26 cellular contexts compared by ENCODE assay signal in genomic region chr18:51479736-51480135, GRCh38.
DNase-seq lines count a peak whose midpoint lies in the region; ATAC-seq, FAIRE-seq and TF ChIP-seq lines count a peak whose summit lies in the region.
"Had no signal": no experiment of that assay in that cellular context is flagged by ENCODE, and none has a peak within 500 bp of the region (broad histone marks: within the 10 kb centered on the region; RNA-seq: fewer than 3 reads in every experiment).

No MANE protein-coding gene starts in this region.

- H3K27me3 ChIP-seq in heart right ventricle, result peaks cover 0 to 3% (median 0%) of the 10 kb centered on the region in 7 donors
- no peaks in the 10 kb centered on the region for H3K27me3 ChIP-seq in K562 (ENCODE audit: control insufficient read depth in 2 of 2, insufficient read depth in 2 of 2, low read length in 2 of 2)
- no peaks in the 10 kb centered on the region for H3K27me3 ChIP-seq in neural cell (ENCODE audit: insufficient read depth, low read depth, low read length)
- H3K27me3 ChIP-seq: BE2C, BLaER1 had no signal

- no TSS peak for BruUV-seq in K562 (replicated peaks; lab: Mats Ljungman, UMichigan)

- no peak for TF ChIP-seq POLR2A in K562 (conservative IDR thresholded peaks at IDR 0.05)

- H3K79me2 ChIP-seq in K562 (ENCODE audit: control insufficient read depth, insufficient read depth, low read length) (no peaks in the 10 kb centered on the region), neural cell (replicated peaks; ENCODE audit: insufficient read depth, low read length) (no peaks in the 10 kb centered on the region)

- FAIRE-seq in K562 (lab: Jason Lieb, UNC), result no peak
- FAIRE-seq: A204.1, GM12878, GM12892, GM19239 had no signal

- WGBS in heart right ventricle, 2 donors, result 76 to 83% methylated on average over 6 of the region's 6 CpGs
- 7% methylated on average over 6 of the region's 6 CpGs for WGBS in K562 (ENCODE audit: insufficient coverage, low coverage, missing lambda C conversion rate)

- peaks cover 0 to 17% (median 0%) of the 10 kb centered on the region in 9 donors for H3K4me1 ChIP-seq in heart right ventricle
- H3K4me1 ChIP-seq in K562 (replicated peaks in 1 of 2; ENCODE audit: control insufficient read depth in 2 of 2, insufficient read depth in 2 of 2, low read length in 2 of 2), result no peaks in the 10 kb centered on the region
- H3K4me1 ChIP-seq: BE2C, BLaER1 had no signal

- in situ Hi-C loops in K562 (cut with MboI), result no loop called here

- CTCF ChIA-PET in K562 (lab: Yijun Ruan, JAX; ENCODE audit: low intra/inter-chr PET ratio), result no interaction called here

- H3K36me3 ChIP-seq in heart right ventricle (no peaks in the 10 kb centered on the region), K562 (ENCODE audit: control insufficient read depth, insufficient read depth, low read length) (no peaks in the 10 kb centered on the region), neural cell (ENCODE audit: insufficient read depth, low read length) (no peaks in the 10 kb centered on the region)
- H3K36me3 ChIP-seq: BE2C, BLaER1 had no signal

- POLR2A ChIA-PET in K562 (lab: Yijun Ruan, JAX), result no interaction called here

- intact Hi-C loops in heart right ventricle (cut with DNase I), result loop anchor here in 1 of 10 donors (10.0 kb wide), 1 partner anchor 65 kb away; no protein-coding TSS in a partner anchor
- intact Hi-C loops in left cardiac atrium (cut with DNase I), result no loop called here
- intact Hi-C loops in K562 (cut with micrococcal nuclease), result no loop called here

- H3K27ac ChIP-seq in heart right ventricle (peak overlapping the region in 6 of 10 donors; percentile 46 to 81 (median 74)), K562 (ENCODE audit: extremely low read depth, low read depth, low read length) (no peak overlapping the region), caudate nucleus (ENCODE audit: low read depth, low read length) (peak overlapping the region; percentile 72), neural cell (ENCODE audit: low read length) (peak overlapping the region; percentile 81)
- H3K27ac ChIP-seq: BLaER1 had no signal

- ATAC-seq in heart right ventricle (no peak), left cardiac atrium (no peak), K562 (0 out of 3 replicates have a peak, but pooled peaks have one; percentile 37)
- ATAC-seq: GM12878 had no signal

- H3K4me3 ChIP-seq in heart right ventricle (no peak overlapping the region), K562 (no peak overlapping the region), neural cell (ENCODE audit: low read length) (no peak overlapping the region)
- H3K4me3 ChIP-seq: BLaER1, GM12878 had no signal

- TF ChIP-seq RAD21 in K562 (CRISPR knock-in tag; conservative IDR thresholded peaks at IDR 0.05 in 1 of 2, IDR thresholded peaks at IDR 0.05 in 1 of 2) (no peak), neural cell (conservative IDR thresholded peaks at IDR 0.05) (no peak)

- H3K9me3 ChIP-seq in heart right ventricle, result no peaks in the 10 kb centered on the region
- H3K9me3 ChIP-seq in K562 (replicated peaks; ENCODE audit: control insufficient read depth, insufficient read depth, low read depth, low read length), result no peaks in the 10 kb centered on the region
- H3K9me3 ChIP-seq in neural cell (ENCODE audit: low read length), result no peaks in the 10 kb centered on the region
- H3K9me3 ChIP-seq: BE2C, BLaER1 had no signal

- no peaks in the 10 kb centered on the region for H4K20me1 ChIP-seq in K562 (replicated peaks; ENCODE audit: control insufficient read depth, insufficient read depth, low read length)
- no peaks in the 10 kb centered on the region for H4K20me1 ChIP-seq in neural cell (ENCODE audit: insufficient read depth)
- H4K20me1 ChIP-seq: BLaER1 had no signal

- TF ChIP-seq CTCF in heart right ventricle (IDR thresholded peaks at IDR 0.05) (no peak), K562 (IDR thresholded peaks at IDR 0.05 in 2 of 3, conservative IDR thresholded peaks at IDR 0.05 in 1 of 3; ENCODE audit: insufficient read depth in 2 of 3, low read depth in 1 of 3, low read length in 3 of 3) (no peak), neural cell (IDR thresholded peaks at IDR 0.05; ENCODE audit: poor library complexity, severe bottlenecking) (no peak)

- no peaks in the 10 kb centered on the region for H3K9me1 ChIP-seq in K562 (ENCODE audit: control insufficient read depth, insufficient read depth, low read length)

- no peak overlapping the region for H3K9ac ChIP-seq in K562 (ENCODE audit: insufficient read depth in 1 of 2, low read depth in 2 of 2, low read length in 2 of 2)
- H3K9ac ChIP-seq in neural cell (ENCODE audit: low read length), result no peak overlapping the region
- H3K9ac ChIP-seq: BLaER1 had no signal

- DNase-seq in heart right ventricle (no peak), left cardiac atrium (no peak), K562 (ENCODE audit: extremely low read depth in 1 of 4, low spot score in 3 of 4) (peak in 1 of 4 experiments; percentile 2), caudate nucleus (lab: John Stamatoyannopoulos, UW) (no peak), NCI-H1417 treated with DMSO at 0.1 percent for 48 hours (lab: John Stamatoyannopoulos, UW) (no peak)
- no peak for DNase-seq in activated naive CD4-positive, alpha-beta T cell (lab: John Stamatoyannopoulos, UW)
- DNase-seq: 8988T; ACHN; BE2C; CD4-positive, alpha-beta memory T cell; CD4-positive, CD25-positive, alpha-beta regulatory T cell; CD8-positive, alpha-beta memory T cell; COR-L47; DMS 273 treated with DMSO at 0.1 percent for 48 hours; DMS153; DMS53; DMS79; DND-41; EL; GDM1 had no signal

- no peaks in the 10 kb centered on the region for H3F3A ChIP-seq in neural cell (ENCODE audit: insufficient read depth, low read length, poor library complexity, severe bottlenecking)

- no peak overlapping the region for H2AFZ ChIP-seq in K562 (ENCODE audit: low read depth, low read length)
- no peak overlapping the region for H2AFZ ChIP-seq in neural cell (ENCODE audit: low read depth, low read length)

- H3K9me2 ChIP-seq in neural cell (ENCODE audit: insufficient read depth, low read length), result no peaks in the 10 kb centered on the region

- no peak for TF ChIP-seq EP300 in K562 (IDR thresholded peaks at IDR 0.05; ENCODE audit: low read length)
- no peak for TF ChIP-seq EP300 in neural cell (conservative IDR thresholded peaks at IDR 0.05; ENCODE audit: poor library complexity, severe bottlenecking)

- no peak overlapping the region for H3K4me2 ChIP-seq in K562 (ENCODE audit: insufficient read depth, low read length)
- H3K4me2 ChIP-seq in neural cell (ENCODE audit: low read length), result peak overlapping the region; percentile 46
- H3K4me2 ChIP-seq: BLaER1 had no signal

TF ChIP-seq in K562, 482 proteins besides CTCF, POLR2A, EP300 and RAD21 (continues in another document):
- TF ChIP-seq NCOR1 (IDR thresholded peaks at IDR 0.05), result no peak
- TF ChIP-seq ILK (tag; IDR thresholded peaks at IDR 0.05; ENCODE audit: borderline replicate concordance, low read depth), result no peak
- TF ChIP-seq BCL6 (CRISPR knock-in tag; IDR thresholded peaks at IDR 0.05), result no peak
- no peak for TF ChIP-seq DDX20 (tag; IDR thresholded peaks at IDR 0.05; ENCODE audit: low read depth)
- TF ChIP-seq KAT2B (IDR thresholded peaks at IDR 0.05; ENCODE audit: low read depth, low read length), result no peak
- TF ChIP-seq LCOR (CRISPR knock-in tag; IDR thresholded peaks at IDR 0.05), result no peak
- no peak for TF ChIP-seq GATAD2B (IDR thresholded peaks at IDR 0.05; ENCODE audit: borderline replicate concordance)
- TF ChIP-seq ZNF589 (CRISPR knock-in tag; IDR thresholded peaks at IDR 0.05; ENCODE audit: low read depth), result peak; percentile 83
- peak; percentile 40; the same call in 1 of the 2 replicates for TF ChIP-seq ZNF766 (CRISPR knock-in tag; conservative IDR thresholded peaks at IDR 0.05)
- no peak for TF ChIP-seq NCOA4 (IDR thresholded peaks at IDR 0.05; ENCODE audit: partially characterized antibody)
- TF ChIP-seq RUNX1 (IDR thresholded peaks at IDR 0.05; ENCODE audit: low read depth), result no peak
- TF ChIP-seq NCOA1 (IDR thresholded peaks at IDR 0.05; ENCODE audit: low read depth), result no peak
- no peak for TF ChIP-seq SRSF7 (optimal IDR thresholded peaks at IDR 0.05; ENCODE audit: low read depth, low read length)
- TF ChIP-seq PRMT5 (CRISPR knock-in tag; IDR thresholded peaks at IDR 0.05), result no peak
- TF ChIP-seq THRAP3 (IDR thresholded peaks at IDR 0.05; ENCODE audit: borderline replicate concordance), result no peak
- no peak for TF ChIP-seq RBM34 (IDR thresholded peaks at IDR 0.05; ENCODE audit: borderline replicate concordance, insufficient read depth, low read length)
- TF ChIP-seq ZNF253 (CRISPR knock-in tag; conservative IDR thresholded peaks at IDR 0.05), result no peak
- peak; percentile 78 for TF ChIP-seq ZNF175 (CRISPR knock-in tag; IDR thresholded peaks at IDR 0.05; ENCODE audit: low read depth)

TF ChIP-seq in neural cell, 6 proteins besides CTCF, POLR2A, EP300 and RAD21:
- no peak for TF ChIP-seq EZH2 (IDR thresholded peaks at IDR 0.05; ENCODE audit: borderline replicate concordance, insufficient read depth, low read length, poor library complexity, severe bottlenecking)
- no peak for TF ChIP-seq POLR2AphosphoS5 (IDR thresholded peaks at IDR 0.05)
